Comparison of ENCODE assay signal across 1 cellular context in the genomic region with DNA sequence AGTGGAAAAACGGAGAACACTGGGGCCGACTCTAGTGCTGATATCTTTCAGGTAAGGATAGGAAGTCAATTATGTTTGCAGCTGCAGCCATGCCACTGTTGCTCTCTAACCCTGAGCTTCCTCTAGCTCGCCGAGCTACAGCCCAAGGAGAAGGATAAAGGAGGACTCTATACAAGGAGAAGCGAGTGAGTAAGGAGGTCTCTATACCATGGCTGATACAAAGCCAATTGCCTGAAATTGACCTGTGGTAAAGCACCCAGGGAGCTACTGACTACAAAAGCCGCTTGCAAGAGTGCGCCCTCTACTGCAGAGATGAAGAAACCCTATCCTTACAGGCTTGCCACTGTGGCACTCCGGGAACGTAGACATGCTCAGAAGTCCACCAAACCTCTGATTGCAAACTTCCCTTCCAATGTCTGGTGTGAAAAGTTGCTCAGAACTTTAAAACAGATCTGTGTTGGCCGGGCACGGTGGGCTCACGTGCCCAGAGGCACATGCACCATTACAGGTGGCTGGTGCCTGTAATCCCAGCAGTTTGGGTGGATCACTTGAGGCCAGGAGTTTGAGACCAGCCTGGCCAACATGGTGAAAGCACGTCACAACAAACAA.
TF ChIP-seq lines count a peak whose summit lies in the region.

No MANE protein-coding gene starts in this region.

TF ChIP-seq in HepG2, 621 proteins besides CTCF, POLR2A, EP300 and RAD21 (continues in another document):
- TF ChIP-seq, protein P1, sequence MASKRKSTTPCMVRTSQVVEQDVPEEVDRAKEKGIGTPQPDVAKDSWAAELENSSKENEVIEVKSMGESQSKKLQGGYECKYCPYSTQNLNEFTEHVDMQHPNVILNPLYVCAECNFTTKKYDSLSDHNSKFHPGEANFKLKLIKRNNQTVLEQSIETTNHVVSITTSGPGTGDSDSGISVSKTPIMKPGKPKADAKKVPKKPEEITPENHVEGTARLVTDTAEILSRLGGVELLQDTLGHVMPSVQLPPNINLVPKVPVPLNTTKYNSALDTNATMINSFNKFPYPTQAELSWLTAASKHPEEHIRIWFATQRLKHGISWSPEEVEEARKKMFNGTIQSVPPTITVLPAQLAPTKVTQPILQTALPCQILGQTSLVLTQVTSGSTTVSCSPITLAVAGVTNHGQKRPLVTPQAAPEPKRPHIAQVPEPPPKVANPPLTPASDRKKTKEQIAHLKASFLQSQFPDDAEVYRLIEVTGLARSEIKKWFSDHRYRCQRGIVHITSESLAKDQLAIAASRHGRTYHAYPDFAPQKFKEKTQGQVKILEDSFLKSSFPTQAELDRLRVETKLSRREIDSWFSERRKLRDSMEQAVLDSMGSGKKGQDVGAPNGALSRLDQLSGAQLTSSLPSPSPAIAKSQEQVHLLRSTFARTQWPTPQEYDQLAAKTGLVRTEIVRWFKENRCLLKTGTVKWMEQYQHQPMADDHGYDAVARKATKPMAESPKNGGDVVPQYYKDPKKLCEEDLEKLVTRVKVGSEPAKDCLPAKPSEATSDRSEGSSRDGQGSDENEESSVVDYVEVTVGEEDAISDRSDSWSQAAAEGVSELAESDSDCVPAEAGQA (IDR thresholded peaks at IDR 0.05; ENCODE audit: low read depth), result no peak
- TF ChIP-seq, protein P1 (CRISPR knock-in tag; IDR thresholded peaks at IDR 0.05; ENCODE audit: borderline replicate concordance), result no peak
- 0 out of 2 replicates have a peak, but pooled peaks have one; percentile 19 for TF ChIP-seq ZNF788 (CRISPR knock-in tag; IDR thresholded peaks at IDR 0.05; ENCODE audit: borderline replicate concordance)
- peak; percentile 78; the same call in 1 of the 2 replicates for TF ChIP-seq ZNF501 (CRISPR knock-in tag; IDR thresholded peaks at IDR 0.05)
- TF ChIP-seq, protein P2, sequence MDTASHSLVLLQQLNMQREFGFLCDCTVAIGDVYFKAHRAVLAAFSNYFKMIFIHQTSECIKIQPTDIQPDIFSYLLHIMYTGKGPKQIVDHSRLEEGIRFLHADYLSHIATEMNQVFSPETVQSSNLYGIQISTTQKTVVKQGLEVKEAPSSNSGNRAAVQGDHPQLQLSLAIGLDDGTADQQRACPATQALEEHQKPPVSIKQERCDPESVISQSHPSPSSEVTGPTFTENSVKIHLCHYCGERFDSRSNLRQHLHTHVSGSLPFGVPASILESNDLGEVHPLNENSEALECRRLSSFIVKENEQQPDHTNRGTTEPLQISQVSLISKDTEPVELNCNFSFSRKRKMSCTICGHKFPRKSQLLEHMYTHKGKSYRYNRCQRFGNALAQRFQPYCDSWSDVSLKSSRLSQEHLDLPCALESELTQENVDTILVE (CRISPR knock-in tag; IDR thresholded peaks at IDR 0.05), result peak; percentile 53; the same call in 1 of the 2 replicates
- TF ChIP-seq, protein P3, sequence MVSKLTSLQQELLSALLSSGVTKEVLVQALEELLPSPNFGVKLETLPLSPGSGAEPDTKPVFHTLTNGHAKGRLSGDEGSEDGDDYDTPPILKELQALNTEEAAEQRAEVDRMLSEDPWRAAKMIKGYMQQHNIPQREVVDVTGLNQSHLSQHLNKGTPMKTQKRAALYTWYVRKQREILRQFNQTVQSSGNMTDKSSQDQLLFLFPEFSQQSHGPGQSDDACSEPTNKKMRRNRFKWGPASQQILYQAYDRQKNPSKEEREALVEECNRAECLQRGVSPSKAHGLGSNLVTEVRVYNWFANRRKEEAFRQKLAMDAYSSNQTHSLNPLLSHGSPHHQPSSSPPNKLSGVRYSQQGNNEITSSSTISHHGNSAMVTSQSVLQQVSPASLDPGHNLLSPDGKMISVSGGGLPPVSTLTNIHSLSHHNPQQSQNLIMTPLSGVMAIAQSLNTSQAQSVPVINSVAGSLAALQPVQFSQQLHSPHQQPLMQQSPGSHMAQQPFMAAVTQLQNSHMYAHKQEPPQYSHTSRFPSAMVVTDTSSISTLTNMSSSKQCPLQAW (CRISPR knock-in tag; IDR thresholded peaks at IDR 0.05), result 0 out of 2 replicates have a peak, but pooled peaks have one; percentile 36
- 0 out of 2 replicates have a peak, but pooled peaks have one; percentile 11 for TF ChIP-seq STAT5B (CRISPR knock-in tag; IDR thresholded peaks at IDR 0.05)
- TF ChIP-seq ZNF251 (CRISPR knock-in tag; IDR thresholded peaks at IDR 0.05), result no peak
- no peak for TF ChIP-seq SAFB2 (CRISPR knock-in tag; IDR thresholded peaks at IDR 0.05; ENCODE audit: borderline replicate concordance, low read depth)
- TF ChIP-seq ZNF350 (CRISPR knock-in tag; IDR thresholded peaks at IDR 0.05; ENCODE audit: borderline replicate concordance, low read depth), result peak; percentile 56; the same call in 1 of the 2 replicates
- peak; percentile 27; the same call in 1 of the 2 replicates for TF ChIP-seq ZKSCAN8 (CRISPR knock-in tag; IDR thresholded peaks at IDR 0.05; ENCODE audit: borderline replicate concordance)
- TF ChIP-seq ZNF616 (CRISPR knock-in tag; IDR thresholded peaks at IDR 0.05; ENCODE audit: low read depth), result no peak; the same call in 1 of the 2 replicates
- TF ChIP-seq BCL6 (CRISPR knock-in tag; IDR thresholded peaks at IDR 0.05), result no peak
- TF ChIP-seq KDM2A (CRISPR knock-in tag; IDR thresholded peaks at IDR 0.05; ENCODE audit: borderline replicate concordance, low read depth), result no peak
- TF ChIP-seq, protein P4, sequence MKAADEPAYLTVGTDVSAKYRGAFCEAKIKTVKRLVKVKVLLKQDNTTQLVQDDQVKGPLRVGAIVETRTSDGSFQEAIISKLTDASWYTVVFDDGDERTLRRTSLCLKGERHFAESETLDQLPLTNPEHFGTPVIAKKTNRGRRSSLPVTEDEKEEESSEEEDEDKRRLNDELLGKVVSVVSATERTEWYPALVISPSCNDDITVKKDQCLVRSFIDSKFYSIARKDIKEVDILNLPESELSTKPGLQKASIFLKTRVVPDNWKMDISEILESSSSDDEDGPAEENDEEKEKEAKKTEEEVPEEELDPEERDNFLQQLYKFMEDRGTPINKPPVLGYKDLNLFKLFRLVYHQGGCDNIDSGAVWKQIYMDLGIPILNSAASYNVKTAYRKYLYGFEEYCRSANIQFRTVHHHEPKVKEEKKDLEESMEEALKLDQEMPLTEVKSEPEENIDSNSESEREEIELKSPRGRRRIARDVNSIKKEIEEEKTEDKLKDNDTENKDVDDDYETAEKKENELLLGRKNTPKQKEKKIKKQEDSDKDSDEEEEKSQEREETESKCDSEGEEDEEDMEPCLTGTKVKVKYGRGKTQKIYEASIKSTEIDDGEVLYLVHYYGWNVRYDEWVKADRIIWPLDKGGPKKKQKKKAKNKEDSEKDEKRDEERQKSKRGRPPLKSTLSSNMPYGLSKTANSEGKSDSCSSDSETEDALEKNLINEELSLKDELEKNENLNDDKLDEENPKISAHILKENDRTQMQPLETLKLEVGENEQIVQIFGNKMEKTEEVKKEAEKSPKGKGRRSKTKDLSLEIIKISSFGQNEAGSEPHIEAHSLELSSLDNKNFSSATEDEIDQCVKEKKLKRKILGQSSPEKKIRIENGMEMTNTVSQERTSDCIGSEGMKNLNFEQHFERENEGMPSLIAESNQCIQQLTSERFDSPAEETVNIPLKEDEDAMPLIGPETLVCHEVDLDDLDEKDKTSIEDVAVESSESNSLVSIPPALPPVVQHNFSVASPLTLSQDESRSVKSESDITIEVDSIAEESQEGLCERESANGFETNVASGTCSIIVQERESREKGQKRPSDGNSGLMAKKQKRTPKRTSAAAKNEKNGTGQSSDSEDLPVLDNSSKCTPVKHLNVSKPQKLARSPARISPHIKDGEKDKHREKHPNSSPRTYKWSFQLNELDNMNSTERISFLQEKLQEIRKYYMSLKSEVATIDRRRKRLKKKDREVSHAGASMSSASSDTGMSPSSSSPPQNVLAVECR (CRISPR knock-in tag; IDR thresholded peaks at IDR 0.05; ENCODE audit: borderline replicate concordance), result peak; percentile 40; the same call in 1 of the 2 replicates
- TF ChIP-seq ZNF124 (CRISPR knock-in tag; IDR thresholded peaks at IDR 0.05), result peak; percentile 77
- TF ChIP-seq BHLHE40 (IDR thresholded peaks at IDR 0.05; ENCODE audit: low read length), result peak; percentile 58
- 0 out of 2 replicates have a peak, but pooled peaks have one; percentile 53 for TF ChIP-seq MEF2D (CRISPR knock-in tag; IDR thresholded peaks at IDR 0.05)
- peak; percentile 72 for TF ChIP-seq MIER2 (CRISPR knock-in tag; IDR thresholded peaks at IDR 0.05)
- peak; percentile 95 for TF ChIP-seq SMC3 (IDR thresholded peaks at IDR 0.05; ENCODE audit: low read length)
- TF ChIP-seq, protein P5, sequence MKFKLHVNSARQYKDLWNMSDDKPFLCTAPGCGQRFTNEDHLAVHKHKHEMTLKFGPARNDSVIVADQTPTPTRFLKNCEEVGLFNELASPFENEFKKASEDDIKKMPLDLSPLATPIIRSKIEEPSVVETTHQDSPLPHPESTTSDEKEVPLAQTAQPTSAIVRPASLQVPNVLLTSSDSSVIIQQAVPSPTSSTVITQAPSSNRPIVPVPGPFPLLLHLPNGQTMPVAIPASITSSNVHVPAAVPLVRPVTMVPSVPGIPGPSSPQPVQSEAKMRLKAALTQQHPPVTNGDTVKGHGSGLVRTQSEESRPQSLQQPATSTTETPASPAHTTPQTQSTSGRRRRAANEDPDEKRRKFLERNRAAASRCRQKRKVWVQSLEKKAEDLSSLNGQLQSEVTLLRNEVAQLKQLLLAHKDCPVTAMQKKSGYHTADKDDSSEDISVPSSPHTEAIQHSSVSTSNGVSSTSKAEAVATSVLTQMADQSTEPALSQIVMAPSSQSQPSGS (CRISPR knock-in tag; IDR thresholded peaks at IDR 0.05), result peak; percentile 52; the same call in 1 of the 2 replicates
- TF ChIP-seq ISX (CRISPR knock-in tag; conservative IDR thresholded peaks at IDR 0.05), result no peak
- TF ChIP-seq NFIB (CRISPR knock-in tag; IDR thresholded peaks at IDR 0.05; ENCODE audit: borderline replicate concordance), result no peak
- no peak for TF ChIP-seq SKI (IDR thresholded peaks at IDR 0.05; ENCODE audit: partially characterized antibody)
- TF ChIP-seq FOXM1 (CRISPR knock-in tag; IDR thresholded peaks at IDR 0.05), result no peak
- TF ChIP-seq ZFP36L2 (CRISPR knock-in tag; IDR thresholded peaks at IDR 0.05), result no peak; the same call in 1 of the 2 replicates
- TF ChIP-seq BORCS8-MEF2B (CRISPR knock-in tag; IDR thresholded peaks at IDR 0.05), result peak; percentile 40; the same call in 1 of the 2 replicates
- TF ChIP-seq, protein P6, sequence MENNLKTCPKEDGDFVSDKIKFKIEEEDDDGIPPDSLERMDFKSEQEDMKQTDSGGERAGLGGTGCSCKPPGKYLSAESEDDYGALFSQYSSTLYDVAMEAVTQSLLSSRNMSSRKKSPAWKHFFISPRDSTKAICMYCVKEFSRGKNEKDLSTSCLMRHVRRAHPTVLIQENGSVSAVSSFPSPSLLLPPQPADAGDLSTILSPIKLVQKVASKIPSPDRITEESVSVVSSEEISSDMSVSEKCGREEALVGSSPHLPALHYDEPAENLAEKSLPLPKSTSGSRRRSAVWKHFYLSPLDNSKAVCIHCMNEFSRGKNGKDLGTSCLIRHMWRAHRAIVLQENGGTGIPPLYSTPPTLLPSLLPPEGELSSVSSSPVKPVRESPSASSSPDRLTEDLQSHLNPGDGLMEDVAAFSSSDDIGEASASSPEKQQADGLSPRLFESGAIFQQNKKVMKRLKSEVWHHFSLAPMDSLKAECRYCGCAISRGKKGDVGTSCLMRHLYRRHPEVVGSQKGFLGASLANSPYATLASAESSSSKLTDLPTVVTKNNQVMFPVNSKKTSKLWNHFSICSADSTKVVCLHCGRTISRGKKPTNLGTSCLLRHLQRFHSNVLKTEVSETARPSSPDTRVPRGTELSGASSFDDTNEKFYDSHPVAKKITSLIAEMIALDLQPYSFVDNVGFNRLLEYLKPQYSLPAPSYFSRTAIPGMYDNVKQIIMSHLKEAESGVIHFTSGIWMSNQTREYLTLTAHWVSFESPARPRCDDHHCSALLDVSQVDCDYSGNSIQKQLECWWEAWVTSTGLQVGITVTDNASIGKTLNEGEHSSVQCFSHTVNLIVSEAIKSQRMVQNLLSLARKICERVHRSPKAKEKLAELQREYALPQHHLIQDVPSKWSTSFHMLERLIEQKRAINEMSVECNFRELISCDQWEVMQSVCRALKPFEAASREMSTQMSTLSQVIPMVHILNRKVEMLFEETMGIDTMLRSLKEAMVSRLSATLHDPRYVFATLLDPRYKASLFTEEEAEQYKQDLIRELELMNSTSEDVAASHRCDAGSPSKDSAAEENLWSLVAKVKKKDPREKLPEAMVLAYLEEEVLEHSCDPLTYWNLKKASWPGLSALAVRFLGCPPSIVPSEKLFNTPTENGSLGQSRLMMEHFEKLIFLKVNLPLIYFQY (CRISPR knock-in tag; IDR thresholded peaks at IDR 0.05; ENCODE audit: borderline replicate concordance), result 0 out of 2 replicates have a peak, but pooled peaks have one; percentile 31
- peak; percentile 74 for TF ChIP-seq CEBPG (CRISPR knock-in tag; IDR thresholded peaks at IDR 0.05)
- 0 out of 2 replicates have a peak, but pooled peaks have one; percentile 29 for TF ChIP-seq ZNF451 (CRISPR knock-in tag; IDR thresholded peaks at IDR 0.05)
- peak; percentile 76 for TF ChIP-seq THAP11 (CRISPR knock-in tag; IDR thresholded peaks at IDR 0.05)
- TF ChIP-seq, protein P7, sequence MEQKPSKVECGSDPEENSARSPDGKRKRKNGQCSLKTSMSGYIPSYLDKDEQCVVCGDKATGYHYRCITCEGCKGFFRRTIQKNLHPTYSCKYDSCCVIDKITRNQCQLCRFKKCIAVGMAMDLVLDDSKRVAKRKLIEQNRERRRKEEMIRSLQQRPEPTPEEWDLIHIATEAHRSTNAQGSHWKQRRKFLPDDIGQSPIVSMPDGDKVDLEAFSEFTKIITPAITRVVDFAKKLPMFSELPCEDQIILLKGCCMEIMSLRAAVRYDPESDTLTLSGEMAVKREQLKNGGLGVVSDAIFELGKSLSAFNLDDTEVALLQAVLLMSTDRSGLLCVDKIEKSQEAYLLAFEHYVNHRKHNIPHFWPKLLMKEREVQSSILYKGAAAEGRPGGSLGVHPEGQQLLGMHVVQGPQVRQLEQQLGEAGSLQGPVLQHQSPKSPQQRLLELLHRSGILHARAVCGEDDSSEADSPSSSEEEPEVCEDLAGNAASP (CRISPR knock-in tag; IDR thresholded peaks at IDR 0.05; ENCODE audit: borderline replicate concordance), result peak; percentile 72
- TF ChIP-seq IRX3 (CRISPR knock-in tag; IDR thresholded peaks at IDR 0.05; ENCODE audit: borderline replicate concordance, low read depth), result no peak
- peak; percentile 87 for TF ChIP-seq STAG1 (CRISPR knock-in tag; IDR thresholded peaks at IDR 0.05)
- peak; percentile 46; the same call in 1 of the 2 replicates for TF ChIP-seq IRF2 (CRISPR knock-in tag; IDR thresholded peaks at IDR 0.05)
- 0 out of 2 replicates have a peak, but pooled peaks have one; percentile 15 for TF ChIP-seq NFYB (CRISPR knock-in tag; IDR thresholded peaks at IDR 0.05)
